In the genomic region with DNA sequence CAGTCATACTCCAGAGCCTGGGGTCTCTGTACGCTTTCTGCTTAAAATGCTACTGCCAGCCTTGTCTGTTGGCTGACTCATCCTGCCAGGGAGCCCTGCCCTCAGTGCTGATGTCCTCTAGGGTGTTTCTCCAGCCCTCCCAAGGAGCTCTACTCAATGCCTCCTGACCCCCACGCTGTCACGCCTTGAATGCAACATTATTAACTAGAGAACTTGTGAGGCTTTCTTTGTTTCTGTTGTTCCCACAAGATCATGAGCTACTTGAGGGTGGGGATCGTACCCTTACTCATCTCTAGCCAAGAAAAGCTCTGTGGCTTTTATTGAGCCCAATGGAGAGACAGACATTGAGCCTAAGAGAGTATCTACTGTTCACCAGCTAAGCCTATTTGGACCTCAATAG, we compare ENCODE assay signal across 12 cellular contexts. TPM values are rescaled to one million over a fixed set of nuclear protein-coding genes. Genes with fewer than 3 reads are reported as not detected.
DNase-seq lines count a peak whose midpoint lies in the region; ATAC-seq, FAIRE-seq and TF ChIP-seq lines count a peak whose summit lies in the region.
"Had no signal": no experiment of that assay in that cellular context is flagged by ENCODE, and none has a peak within 500 bp of the region (broad histone marks: within the 10 kb centered on the region; RNA-seq: fewer than 3 reads in every experiment).

No MANE protein-coding gene starts in this region.

- H2BK15ac ChIP-seq in H9 (ENCODE audit: low read depth, low read length): no peak overlapping the region

- no peaks in the 10 kb centered on the region for H3K79me1 ChIP-seq in H9 (ENCODE audit: insufficient read depth, low read depth, low read length, poor library complexity, severe bottlenecking)

- WGBS in H9 (ENCODE audit: extremely low coverage, insufficient read length, low lambda C conversion rate): no CpG with 5 or more reads among the region's 4 CpGs
- 92 to 93% methylated on average over 4 of the region's 4 CpGs for WGBS in thyroid gland, 2 donors

- H3K4me2 ChIP-seq in H9 (ENCODE audit: insufficient read depth, insufficient read length, low read length): no peak overlapping the region
- H3K4me2 ChIP-seq: A549 had no signal

- no peak overlapping the region for H3K4ac ChIP-seq in H9 (ENCODE audit: low read depth, low read length)

- H3K36me3 ChIP-seq in thyroid gland (no peaks in the 10 kb centered on the region), kidney (ENCODE audit: control insufficient read depth in 1 of 2, insufficient read depth in 2 of 2, low read length in 2 of 2) (no peaks in the 10 kb centered on the region)
- H3K36me3 ChIP-seq: BE2C had no signal

- H4K5ac ChIP-seq in H9 (ENCODE audit: insufficient read length, low read depth, low read length): no peak overlapping the region

- H3K9ac ChIP-seq in H9 (ENCODE audit: extremely low read depth, insufficient read length, low read length) (no peak overlapping the region), kidney (ENCODE audit: low read length in 2 of 2) (peak overlapping the region in 1 of 2 donors; percentile 4)

- peaks cover 10 to 18% of the 10 kb centered on the region in 2 experiments; a peak in 4 of 5 replicates for H3K9me3 Mint-ChIP-seq in H9
- H3K9me3 Mint-ChIP-seq in dendritic cell treated with granulocyte-macrophage colony-stimulating factor and Interleukin-4, amounts not matched to agents 40 ng/mL and 50 ng/mL, for 4 days: no peaks in the 10 kb centered on the region
- peaks cover 4% of the 10 kb centered on the region for H3K9me3 Mint-ChIP-seq in neural crest cell
- H3K9me3 Mint-ChIP-seq: CD8-positive, alpha-beta T cell had no signal

- no peak overlapping the region for H2BK20ac ChIP-seq in H9 (ENCODE audit: low read depth, low read length, poor library complexity, severe bottlenecking)

- no peak overlapping the region for H2BK12ac ChIP-seq in H9 (ENCODE audit: insufficient read length, low read depth, low read length)

- no peaks in the 10 kb centered on the region for H4K20me1 ChIP-seq in H9 (ENCODE audit: control insufficient read depth, insufficient read depth, insufficient read length)

- no peak overlapping the region for H3K4me3 Mint-ChIP-seq in H9
- no peak overlapping the region for H3K4me3 Mint-ChIP-seq in dendritic cell treated with granulocyte-macrophage colony-stimulating factor and Interleukin-4, amounts not matched to agents 40 ng/mL and 50 ng/mL, for 4 days
- no peak overlapping the region for H3K4me3 Mint-ChIP-seq in neural crest cell
- H3K4me3 Mint-ChIP-seq: CD14-positive monocyte; CD8-positive, alpha-beta T cell had no signal

- DNase-seq in H9: no peak
- DNase-seq in neural crest cell (ENCODE audit: low read depth, low spot score): no peak
- no peak for DNase-seq in thyroid gland
- no peak for DNase-seq in SW 1271 (lab: John Stamatoyannopoulos, UW)
- DNase-seq in kidney: no peak
- DNase-seq: BE2C; CD8-positive, alpha-beta T cell had no signal

- no peaks in the 10 kb centered on the region for H3K9me3 ChIP-seq in H9 (ENCODE audit: control insufficient read depth, low read depth, low read length)
- H3K9me3 ChIP-seq in thyroid gland: no peaks in the 10 kb centered on the region
- H3K9me3 ChIP-seq in kidney (ENCODE audit: control insufficient read depth in 1 of 2, low read length in 2 of 2): no peaks in the 10 kb centered on the region
- H3K9me3 ChIP-seq: A549, BE2C had no signal

- peak overlapping the region in 2 of 3 experiments; percentile 44 to 76; a peak in 3 of 7 replicates for H3K27ac Mint-ChIP-seq in H9
- peak overlapping the region; percentile 46 for H3K27ac Mint-ChIP-seq in dendritic cell treated with granulocyte-macrophage colony-stimulating factor and Interleukin-4, amounts not matched to agents 40 ng/mL and 50 ng/mL, for 4 days
- H3K27ac Mint-ChIP-seq in neural crest cell (ENCODE audit: unreplicated experiment): peak overlapping the region; percentile 69
- H3K27ac Mint-ChIP-seq: CD14-positive monocyte; CD8-positive, alpha-beta T cell had no signal

- H3K27ac ChIP-seq in H9 (ENCODE audit: insufficient read length, low read depth, low read length): no peak overlapping the region
- peak overlapping the region in 2 of 3 donors; percentile 25 to 64 for H3K27ac ChIP-seq in thyroid gland
- H3K27ac ChIP-seq in kidney (ENCODE audit: low read depth in 2 of 2, low read length in 2 of 2): peak overlapping the region in 1 of 2 donors; percentile 45
- H3K27ac ChIP-seq: A549 had no signal

- no peak overlapping the region for H3K4me3 ChIP-seq in thyroid gland (replicated peaks in 1 of 3)
- H3K4me3 ChIP-seq in kidney (ENCODE audit: low read length in 2 of 2): no peak overlapping the region
- H3K4me3 ChIP-seq: A549 had no signal

- H2AK5ac ChIP-seq in H9 (ENCODE audit: insufficient read length, low read length): no peak overlapping the region

- no peak overlapping the region for H3K23ac ChIP-seq in H9 (ENCODE audit: insufficient read length, low read depth, low read length)

- TF ChIP-seq CTCF in H9 (conservative IDR thresholded peaks at IDR 0.05): no peak
- TF ChIP-seq CTCF in neural crest cell (conservative IDR thresholded peaks at IDR 0.05): no peak
- TF ChIP-seq CTCF in thyroid gland (IDR thresholded peaks at IDR 0.05): no peak
- no peak for TF ChIP-seq CTCF in kidney (IDR thresholded peaks at IDR 0.05; ENCODE audit: borderline replicate concordance, extremely low read depth, insufficient read depth)

- H2BK5ac ChIP-seq in H9 (ENCODE audit: insufficient read length, low read length): no peak overlapping the region

- no peak overlapping the region for H2BK120ac ChIP-seq in H9 (ENCODE audit: low read depth, low read length, poor library complexity, severe bottlenecking)

- ATAC-seq in HG02970 (IDR thresholded peaks at IDR 0.05; ENCODE audit: low FRiP score, unreplicated experiment): no peak
- ATAC-seq: A549; CD8-positive, alpha-beta T cell; HCT116 had no signal

- H3K36me3 Mint-ChIP-seq in H9 (ENCODE audit: insufficient read depth in 1 of 3, low read depth in 3 of 3) (peaks cover 0 to 12% (median 5%) of the 10 kb centered on the region in 3 experiments; a peak in 4 of 7 replicates), neural crest cell (ENCODE audit: low read depth) (peaks cover 10% of the 10 kb centered on the region)
- no peaks in the 10 kb centered on the region for H3K36me3 Mint-ChIP-seq in dendritic cell treated with granulocyte-macrophage colony-stimulating factor and Interleukin-4, amounts not matched to agents 40 ng/mL and 50 ng/mL, for 4 days (ENCODE audit: low read depth)
- H3K36me3 Mint-ChIP-seq: CD14-positive monocyte had no signal

- H4K91ac ChIP-seq in H9 (ENCODE audit: insufficient read length, low read depth, low read length): no peak overlapping the region

- no peaks in the 10 kb centered on the region for H3K23me2 ChIP-seq in H9 (ENCODE audit: insufficient read length, low read depth, low read length, poor library complexity, severe bottlenecking)

- no peaks in the 10 kb centered on the region for H3K79me2 ChIP-seq in H9 (ENCODE audit: insufficient read depth, low read length)

- H3K4me1 ChIP-seq in H9 (ENCODE audit: insufficient read depth, low read length) (no peaks in the 10 kb centered on the region), thyroid gland (peaks cover 5 to 39% of the 10 kb centered on the region in 2 donors), kidney (ENCODE audit: control insufficient read depth in 1 of 2, insufficient read depth in 1 of 2, low read depth in 1 of 2, low read length in 2 of 2) (peaks cover 32 to 43% of the 10 kb centered on the region in 2 donors)
- H3K4me1 ChIP-seq: BE2C had no signal

- TF ChIP-seq POLR2A in thyroid gland (IDR thresholded peaks at IDR 0.05): no peak

- H3K56ac ChIP-seq in H9 (ENCODE audit: insufficient read length, low read depth, low read length): no peak overlapping the region

- no peaks in the 10 kb centered on the region; the same call in 1 of the 2 replicates for H3K27me3 Mint-ChIP-seq in H9 (ENCODE audit: low read depth)
- H3K27me3 Mint-ChIP-seq in dendritic cell treated with granulocyte-macrophage colony-stimulating factor and Interleukin-4, amounts not matched to agents 40 ng/mL and 50 ng/mL, for 4 days: no peaks in the 10 kb centered on the region
- H3K27me3 Mint-ChIP-seq in neural crest cell (ENCODE audit: low read depth): no peaks in the 10 kb centered on the region

- FAIRE-seq in kidney (lab: Jason Lieb, UNC): no peak
- FAIRE-seq: A549 had no signal

- H3K14ac ChIP-seq in H9 (ENCODE audit: insufficient read depth, low read length): no peak overlapping the region

- no peak overlapping the region for H3T11ph ChIP-seq in H9 (ENCODE audit: low read length)

- peak overlapping the region; percentile 50 for H3K18ac ChIP-seq in H9 (ENCODE audit: insufficient read length, low read depth, low read length)

- H2AFZ ChIP-seq in H9 (ENCODE audit: low read length): no peak overlapping the region

- peaks cover 17 to 18% of the 10 kb centered on the region in 2 experiments for H3K4me1 Mint-ChIP-seq in H9
- H3K4me1 Mint-ChIP-seq in dendritic cell treated with granulocyte-macrophage colony-stimulating factor and Interleukin-4, amounts not matched to agents 40 ng/mL and 50 ng/mL, for 4 days (ENCODE audit: low read depth): peaks cover 59% of the 10 kb centered on the region
- H3K4me1 Mint-ChIP-seq in neural crest cell: peaks cover 7% of the 10 kb centered on the region

- intact Hi-C loops in dendritic cell treated with granulocyte-macrophage colony-stimulating factor and Interleukin-4, amounts not matched to agents 40 ng/mL and 50 ng/mL, for 4 days (cut with micrococcal nuclease): loop anchor here (2.0 kb wide), 1 partner anchor 38 kb away; no protein-coding TSS in a partner anchor
- intact Hi-C loops in thyroid gland (cut with DNase I): no loop called here
- intact Hi-C loops in kidney (cut with DNase I): no loop called here

- H3K27me3 ChIP-seq in H9 (ENCODE audit: insufficient read depth, low read length) (no peaks in the 10 kb centered on the region), thyroid gland (no peaks in the 10 kb centered on the region)
- H3K27me3 ChIP-seq: BE2C had no signal

- no peak overlapping the region for H4K8ac ChIP-seq in H9 (replicated peaks; ENCODE audit: insufficient read length, low read depth, low read length)

RNA-seq across cellular contexts. Expression of gene KIF16B, which starts 20.1 kb away (rescaled TPM):
- total RNA-seq in H9 (2021) (7.0 and 7.4 TPM in 2 replicates), neural crest cell (8.8 and 9.4 TPM in 2 replicates), thyroid gland (10 to 100 TPM; 18.5 to 32.8 (median 28.6) TPM), kidney (19.7 TPM)
- 15.0 TPM for polyA plus RNA-seq in kidney (ENCODE audit: insufficient read depth, low read depth, low replicate concordance)
